22 cellular contexts compared by ENCODE assay signal in genomic region chr6:56495654-56496053, GRCh38.
"Had no signal": no experiment of that assay in that cellular context is flagged by ENCODE, and none has a peak within 500 bp of the region (broad histone marks: within the 10 kb centered on the region; RNA-seq: fewer than 3 reads in every experiment).

No MANE protein-coding gene starts in this region.

- H3K9me3 ChIP-seq: ascending aorta, breast epithelium, SJCRH30 had no signal

- H3K27ac ChIP-seq: ascending aorta, breast epithelium, SJCRH30, SK-N-MC had no signal

- H3K4me1 ChIP-seq: breast epithelium, SJCRH30 had no signal

- H3K27me3 ChIP-seq: ascending aorta, breast epithelium, SJCRH30 had no signal

- DNase-seq: activated CD4-positive, alpha-beta T cell treated with anti-CD3 and anti-CD28 coated beads, Interleukin-2, amount 10 ng/mL, durations not matched to agents 24 days and 14 days; activated CD4-positive, alpha-beta T cell treated with anti-CD3 and anti-CD28 coated beads, Interleukin-2, amount 50 U/mL, for 4 hours; activated CD8-positive, alpha-beta T cell treated with anti-CD3 and anti-CD28 coated beads for 36 hours; activated effector memory CD4-positive, alpha-beta T cell treated with anti-CD3 and anti-CD28 coated beads, Interleukin-2, amount 50 U/mL, for 16 hours; activated naive CD4-positive, alpha-beta T cell treated with Interleukin-2 at 50 U/mL for 16 hours; activated naive CD8-positive, alpha-beta T cell treated with anti-CD3 and anti-CD28 coated beads, Interleukin-2, amount 10 ng/mL, durations not matched to agents 7 days and 5 days; activated T-cell treated with anti-CD3 and anti-CD28 coated beads, Interleukin-2, amount 50 U/mL, for 1 hour; activated T-cell treated with anti-CD3 and anti-CD28 coated beads, Interleukin-2, amount 50 U/mL, for 72 hours; amygdala; NCI-H1092 treated with DMSO at 0.1 percent for 48 hours; NCI-H1417 treated with DMSO at 0.1 percent for 48 hours; NCI-H187 treated with DMSO at 0.1 percent for 48 hours; NCI-H2081 treated with DMSO at 0.1 percent for 48 hours; NCI-H345; NCI-H524 treated with DMSO at 0.1 percent for 48 hours; SHP77; SJCRH30 had no signal

- ATAC-seq: activated CD8-positive, alpha-beta T cell treated with anti-CD3 and anti-CD28 coated beads for 36 hours; activated T-cell treated with anti-CD3 and anti-CD28 coated beads, Interleukin-2, amount 50 U/mL, for 72 hours; activated T-helper 17 cell treated with anti-CD3 and anti-CD28 coated beads, Interleukin-2, amount 50 U/mL, for 72 hours; Panc1 had no signal

- H3K4me3 ChIP-seq: ascending aorta, breast epithelium, SJCRH30, SK-N-MC had no signal
